ENCODE assay signal across 8 cellular contexts in the genomic region with DNA sequence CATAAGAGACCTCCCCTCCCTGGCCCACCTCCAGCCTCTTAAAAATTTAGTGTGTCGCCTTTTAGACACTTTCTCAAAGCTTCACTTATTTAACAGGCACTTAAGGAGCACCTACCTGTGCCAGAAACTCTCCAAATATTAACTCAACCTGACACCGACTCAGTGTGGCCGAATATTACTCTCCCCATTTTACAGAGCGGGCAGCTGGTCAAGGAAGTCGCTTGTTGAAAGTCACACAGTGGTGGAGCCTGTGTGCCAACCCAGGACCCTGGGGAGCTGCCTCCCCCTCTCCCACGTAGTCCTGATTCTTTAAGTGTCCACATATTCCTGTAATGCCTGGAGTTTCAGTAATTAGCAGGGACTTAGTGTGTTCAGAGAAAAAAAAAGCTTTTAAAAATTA. TPM values are rescaled to one million over a fixed set of nuclear protein-coding genes. Genes with fewer than 3 reads are reported as not detected.
DNase-seq lines count a peak whose midpoint lies in the region; ATAC-seq, FAIRE-seq and TF ChIP-seq lines count a peak whose summit lies in the region.

No MANE protein-coding gene starts in this region.

- CTCF ChIA-PET in activated CD4-positive, alpha-beta T cell treated with anti-CD3 and anti-CD28 coated beads for 36 hours (lab: Charles Lee), result interaction anchor here (0.6 to 1.9 kb wide), 5 partner anchors 10 to 1791 kb away, joined by 3 to 9 read pairs (median 5); no protein-coding TSS in a partner anchor

- no peak for TF ChIP-seq POLR2A in testis (IDR thresholded peaks at IDR 0.05)

- no peaks in the 10 kb centered on the region for H3K9me3 Mint-ChIP-seq in activated CD4-positive, alpha-beta T cell treated with anti-CD3 and anti-CD28 coated beads for 36 hours (ENCODE audit: low read depth)
- H3K9me3 Mint-ChIP-seq in activated naive CD8-positive, alpha-beta T cell treated with anti-CD3 and anti-CD28 coated beads, Interleukin-2, amount 10 ng/mL, durations not matched to agents 7 days and 5 days, result no peaks in the 10 kb centered on the region

- ATAC-seq in activated CD4-positive, alpha-beta T cell treated with anti-CD3 and anti-CD28 coated beads for 36 hours, result no peak
- ATAC-seq in activated naive CD8-positive, alpha-beta T cell treated with anti-CD3 and anti-CD28 coated beads, Interleukin-2, amount 10 ng/mL, durations not matched to agents 7 days and 5 days (ENCODE audit: low read depth), result no peak
- peak; percentile 22 for ATAC-seq in left lung

- H3K4me1 Mint-ChIP-seq in activated CD4-positive, alpha-beta T cell treated with anti-CD3 and anti-CD28 coated beads for 36 hours, result peaks cover 20% of the 10 kb centered on the region
- peaks cover 13% of the 10 kb centered on the region for H3K4me1 Mint-ChIP-seq in activated naive CD8-positive, alpha-beta T cell treated with anti-CD3 and anti-CD28 coated beads, Interleukin-2, amount 10 ng/mL, durations not matched to agents 7 days and 5 days

- intact Hi-C loops in activated CD4-positive, alpha-beta T cell treated with anti-CD3 and anti-CD28 coated beads for 36 hours (cut with DNase I, micrococcal nuclease), result loop anchor here (1.0 to 10.0 kb wide), 10 partner anchors 7 to 941 kb away; partner anchors contain the start of genes RBM38 (in 2 of the 2), STX16 (in 1 of the 2) and VAPB (in 1 of the 2)
- intact Hi-C loops in left lung (cut with DNase I), result no loop called here
- intact Hi-C loops in testis (cut with DNase I; ENCODE audit: low total_unique reads), result no loop called here

- POLR2A ChIA-PET in activated CD4-positive, alpha-beta T cell treated with anti-CD3 and anti-CD28 coated beads for 36 hours (lab: Charles Lee), result interaction anchor here (0.5 to 2.0 kb wide), 3 partner anchors 12 to 1339 kb away, joined by 3 to 10 read pairs (median 10); no protein-coding TSS in a partner anchor
- POLR2A ChIA-PET in activated naive CD8-positive, alpha-beta T cell treated with anti-CD3 and anti-CD28 coated beads, Interleukin-2, amount 10 ng/mL, durations not matched to agents 7 days and 5 days (lab: Charles Lee), result interaction anchor here (1.3 to 1.7 kb wide), 2 partner anchors 12 to 82 kb away, joined by 3 to 5 read pairs; no protein-coding TSS in a partner anchor

- H3K27me3 ChIP-seq in left lung, result peaks cover 0 to 39% of the 10 kb centered on the region in 2 donors
- H3K27me3 ChIP-seq in testis, result no peaks in the 10 kb centered on the region

- peaks cover 6% of the 10 kb centered on the region for H3K27me3 Mint-ChIP-seq in activated CD4-positive, alpha-beta T cell treated with anti-CD3 and anti-CD28 coated beads for 36 hours
- H3K27me3 Mint-ChIP-seq in activated naive CD8-positive, alpha-beta T cell treated with anti-CD3 and anti-CD28 coated beads, Interleukin-2, amount 10 ng/mL, durations not matched to agents 7 days and 5 days, result peaks cover 32% of the 10 kb centered on the region

- peak overlapping the region; percentile 75 for H3K4me3 Mint-ChIP-seq in activated CD4-positive, alpha-beta T cell treated with anti-CD3 and anti-CD28 coated beads for 36 hours
- peak overlapping the region; percentile 83 for H3K4me3 Mint-ChIP-seq in activated naive CD8-positive, alpha-beta T cell treated with anti-CD3 and anti-CD28 coated beads, Interleukin-2, amount 10 ng/mL, durations not matched to agents 7 days and 5 days

- no peak for DNase-seq in activated CD4-positive, alpha-beta T cell treated with anti-CD3 and anti-CD28 coated beads for 36 hours
- no peak for DNase-seq in activated CD4-positive, alpha-beta T cell treated with anti-CD3 and anti-CD28 coated beads, Interleukin-2, amount 50 U/mL, for 48 hours
- DNase-seq in activated naive CD8-positive, alpha-beta T cell treated with anti-CD3 and anti-CD28 coated beads, Interleukin-2, amount 10 ng/mL, durations not matched to agents 7 days and 5 days, result no peak
- DNase-seq in left lung, result no peak
- DNase-seq in testis, result no peak
- no peak for DNase-seq in RCC 7860 (ENCODE audit: low spot score)
- no peak for DNase-seq in cerebellar cortex (ENCODE audit: low spot score)
- DNase-seq in D721Med (ENCODE audit: insufficient read length, low spot score), result no peak

- no peak for FAIRE-seq in RCC 7860 (lab: Jason Lieb, UNC)
- FAIRE-seq in D721Med (lab: Jason Lieb, UNC), result no peak

- H3K36me3 Mint-ChIP-seq in activated CD4-positive, alpha-beta T cell treated with anti-CD3 and anti-CD28 coated beads for 36 hours (ENCODE audit: low read depth), result no peaks in the 10 kb centered on the region
- no peaks in the 10 kb centered on the region for H3K36me3 Mint-ChIP-seq in activated naive CD8-positive, alpha-beta T cell treated with anti-CD3 and anti-CD28 coated beads, Interleukin-2, amount 10 ng/mL, durations not matched to agents 7 days and 5 days

- no peak for TF ChIP-seq CTCF in left lung (IDR thresholded peaks at IDR 0.05)
- TF ChIP-seq CTCF in testis (IDR thresholded peaks at IDR 0.05), result no peak
- no peak for TF ChIP-seq CTCF in D721Med (IDR thresholded peaks at IDR 0.05; ENCODE audit: insufficient read depth, missing control alignments)

- H3K36me3 ChIP-seq in left lung, result no peaks in the 10 kb centered on the region
- H3K36me3 ChIP-seq in testis (ENCODE audit: low read depth, missing control alignments), result no peaks in the 10 kb centered on the region

- H3K9me3 ChIP-seq in left lung (no peaks in the 10 kb centered on the region), testis (no peaks in the 10 kb centered on the region)

- H3K27ac Mint-ChIP-seq in activated CD4-positive, alpha-beta T cell treated with anti-CD3 and anti-CD28 coated beads for 36 hours, result no peak overlapping the region
- H3K27ac Mint-ChIP-seq in activated naive CD8-positive, alpha-beta T cell treated with anti-CD3 and anti-CD28 coated beads, Interleukin-2, amount 10 ng/mL, durations not matched to agents 7 days and 5 days, result no peak overlapping the region

- H3K27ac ChIP-seq in left lung (peak overlapping the region; percentile 87 to 91), testis (peak overlapping the region in 1 of 2 donors; percentile 83)

- 14 to 18% methylated on average over 6 of the region's 6 CpGs for WGBS in testis, 2 donors

- peak overlapping the region; percentile 60 to 79 for H3K4me3 ChIP-seq in left lung
- H3K4me3 ChIP-seq in testis, result peak overlapping the region; percentile 68 to 76

- H3K4me1 ChIP-seq in left lung (peaks cover 21 to 52% of the 10 kb centered on the region in 2 donors), testis (peaks cover 8% of the 10 kb centered on the region)

RNA-seq across cellular contexts. Expression of gene PMEPA1, which starts 1.0 kb away (rescaled TPM):
- total RNA-seq in activated CD4-positive, alpha-beta T cell treated with anti-CD3 and anti-CD28 coated beads for 36 hours, result 1 to 10 TPM; 1.6 to 1.8 TPM
- 1 to 10 TPM; 4.9 to 5.0 TPM for total RNA-seq in activated naive CD8-positive, alpha-beta T cell treated with anti-CD3 and anti-CD28 coated beads, Interleukin-2, amount 10 ng/mL, durations not matched to agents 7 days and 5 days
- total RNA-seq in left lung (100 to 1,000 TPM in 1 of 2 donors, 10 to 100 TPM in 1; 41.0 to 109 TPM), testis (10 to 100 TPM in 1 of 2 donors, 1 to 10 TPM in 1; 8.1 to 12.1 TPM)
- 16.8 TPM for polyA plus RNA-seq in testis (ENCODE audit: insufficient read depth, low read depth, low replicate concordance)

Comparison
In these comparisons a context has a peak if more than half of its experiments do, and no peak if none do; other contexts are left out.
1. intact Hi-C loops: an anchor here in activated CD4-positive, alpha-beta T cell treated with anti-CD3 and anti-CD28 coated beads for 36 hours (1.0 to 10.0 kb wide); none called in left lung and testis.